28 cellular contexts compared by ENCODE assay signal in the genomic region with DNA sequence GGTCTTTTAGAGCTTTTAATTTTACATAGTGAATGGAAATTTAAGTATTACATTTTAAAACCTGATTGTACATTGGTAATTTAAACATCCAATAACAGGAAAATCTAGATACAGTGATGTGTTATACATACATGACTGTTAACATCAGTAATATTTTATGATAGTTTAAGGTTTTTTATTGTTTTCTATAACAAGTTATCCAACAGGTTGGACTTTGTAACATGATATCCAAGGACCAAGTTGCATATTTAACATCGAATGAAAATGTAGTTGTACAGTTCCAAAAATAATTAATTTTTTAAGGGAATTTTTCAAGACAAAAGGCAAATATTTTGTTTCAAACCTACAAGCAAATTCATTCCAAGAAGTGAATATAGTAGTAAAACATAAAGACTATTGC.
"Had no signal": no experiment of that assay in that cellular context is flagged by ENCODE, and none has a peak within 500 bp of the region (broad histone marks: within the 10 kb centered on the region; RNA-seq: fewer than 3 reads in every experiment).

No MANE protein-coding gene starts in this region.

- H3K4me1 ChIP-seq: colonic mucosa, esophagus muscularis mucosa, foreskin keratinocyte, left lung, prostate gland, right atrium auricular region, stomach, thyroid gland, vagina had no signal

- H3K27ac ChIP-seq: colonic mucosa, esophagus muscularis mucosa, foreskin keratinocyte, left lung, prostate gland, right atrium auricular region, stomach, thyroid gland, vagina had no signal

- H3K4me3 ChIP-seq: colonic mucosa, esophagus muscularis mucosa, left lung, prostate gland, right atrium auricular region, smooth muscle cell, stomach, thyroid gland, vagina had no signal

- ATAC-seq: foreskin keratinocyte; left cardiac atrium; left lung; naive thymus-derived CD8-positive, alpha-beta T cell; sciatic nerve; stimulated activated effector memory CD8-positive, alpha-beta T cell treated with anti-CD3 and anti-CD28 coated beads, Interleukin-12 subunit alpha, Interleukin-12 subunit beta, amount 100 ng/mL, for 72 hours had no signal

- H3K27me3 ChIP-seq: colonic mucosa, esophagus muscularis mucosa, foreskin keratinocyte, left lung, right atrium auricular region, stomach, thyroid gland, vagina had no signal

- H3K9me3 ChIP-seq: colonic mucosa, esophagus muscularis mucosa, left lung, prostate gland, right atrium auricular region, stomach, thyroid gland, vagina had no signal

- DNase-seq: colonic mucosa; effector CD8-positive, alpha-beta T cell; endodermal cell; foreskin keratinocyte; hypothalamus; immature natural killer cell; left cardiac atrium; left lung; mesendoderm; midbrain; naive thymus-derived CD8-positive, alpha-beta T cell; nephron progenitor cell; nucleus accumbens; stimulated activated CD4-positive, alpha-beta T cell treated with anti-CD3 and anti-CD28 coated beads, Interleukin-12 subunit alpha, Interleukin-12 subunit beta, amount 100 ng/mL, for 4 hours; stimulated activated CD4-positive, alpha-beta T cell treated with anti-CD3 and anti-CD28 coated beads, Interleukin-1b, Interleukin-23, amount 100 ng/mL, for 48 hours; stimulated activated CD4-positive, alpha-beta T cell treated with anti-CD3 and anti-CD28 coated beads, Interleukin-4, amount 100 ng/mL, for 24 hours; stimulated activated naive CD4-positive, alpha-beta T cell treated with Interleukin-2 at 50 U/mL for 16 hours; stomach; thyroid gland; trophoblast cell had no signal

- H3K36me3 ChIP-seq: colonic mucosa, prostate gland had no signal

- FAIRE-seq: endothelial cell of umbilical vein had no signal
